8 cellular contexts compared by ENCODE assay signal in genomic region chr16:48383877-48384304, GRCh38. TPM values are rescaled to one million over a fixed set of nuclear protein-coding genes. Genes with fewer than 3 reads are reported as not detected.
DNase-seq lines count a peak whose midpoint lies in the region; ATAC-seq and TF ChIP-seq lines count a peak whose summit lies in the region.

No MANE protein-coding gene starts in this region.

- H3K36me3 Mint-ChIP-seq in type B pancreatic cell = peaks cover 12% of the 10 kb centered on the region

- peaks cover 59% of the 10 kb centered on the region for H3K79me2 ChIP-seq in OCI-LY3 (ENCODE audit: low read length)

- H3K36me3 ChIP-seq in OCI-LY3 (replicated peaks; ENCODE audit: low read depth, low read length) = no peaks in the 10 kb centered on the region
- no peaks in the 10 kb centered on the region for H3K36me3 ChIP-seq in lower lobe of right lung

- no peak for TF ChIP-seq CTCF in OCI-LY3 (IDR thresholded peaks at IDR 0.05; ENCODE audit: low read depth, low read length)
- TF ChIP-seq CTCF in lower lobe of right lung (IDR thresholded peaks at IDR 0.05) = no peak
- no peak for TF ChIP-seq CTCF in type B pancreatic cell (conservative IDR thresholded peaks at IDR 0.05)

- peaks cover 8% of the 10 kb centered on the region for H3K9me3 Mint-ChIP-seq in type B pancreatic cell

- H3K4me1 ChIP-seq in OCI-LY3 (ENCODE audit: low read length) = peaks cover 15% of the 10 kb centered on the region
- peaks cover 60% of the 10 kb centered on the region for H3K4me1 ChIP-seq in lower lobe of right lung

- ATAC-seq in lower lobe of right lung (peak in 1 of 2 donors; percentile 5), GM21360 (IDR thresholded peaks at IDR 0.05; ENCODE audit: unreplicated experiment) (no peak)

- peak overlapping the region; percentile 88 for H3K9ac ChIP-seq in OCI-LY3 (ENCODE audit: low read length)

- H3K27ac ChIP-seq in OCI-LY3 (ENCODE audit: low read length) (no peak overlapping the region), lower lobe of right lung (peak overlapping the region; percentile 99)

- H3K27me3 Mint-ChIP-seq in type B pancreatic cell = no peaks in the 10 kb centered on the region

- H3K9me3 ChIP-seq in OCI-LY3 (ENCODE audit: insufficient read depth, low read length) (no peaks in the 10 kb centered on the region), lower lobe of right lung (no peaks in the 10 kb centered on the region)

- no peak overlapping the region for H2AFZ ChIP-seq in OCI-LY3 (ENCODE audit: low read depth, low read length)

- H3K4me3 ChIP-seq in OCI-LY3 (ENCODE audit: low read length) (peak overlapping the region; percentile 97), lower lobe of right lung (peak overlapping the region; percentile 89)

- H3K4me3 Mint-ChIP-seq in type B pancreatic cell = peak overlapping the region; percentile 92

- H3K27me3 ChIP-seq in OCI-LY3 (ENCODE audit: low read depth, low read length) (no peaks in the 10 kb centered on the region), lower lobe of right lung (ENCODE audit: low read depth) (no peaks in the 10 kb centered on the region)

- DNase-seq in NCI-H1105 treated with DMSO at 0.1 percent for 48 hours (lab: John Stamatoyannopoulos, UW) = peak; percentile 46
- DNase-seq in NCI-H1105 (lab: John Stamatoyannopoulos, UW) = no peak
- DNase-seq in central memory CD4-positive, alpha-beta T cell = peak; percentile 5
- no peak for DNase-seq in lower lobe of right lung
- no peak for DNase-seq in type B pancreatic cell (ENCODE audit: extremely low spot score, unreplicated experiment)
- no peak for DNase-seq in GOT3 (lab: John Stamatoyannopoulos, UW)

- peaks cover 35% of the 10 kb centered on the region for H3K4me1 Mint-ChIP-seq in type B pancreatic cell (ENCODE audit: unreplicated experiment)

- peaks cover 54% of the 10 kb centered on the region for H4K20me1 ChIP-seq in OCI-LY3 (ENCODE audit: insufficient read depth, low read length)

- peak overlapping the region; percentile 91 for H3K4me2 ChIP-seq in OCI-LY3 (ENCODE audit: low read length)

- peak overlapping the region; percentile 96 for H3K27ac Mint-ChIP-seq in type B pancreatic cell

- intact Hi-C loops in lower lobe of right lung (cut with DNase I) = no loop called here

RNA-seq across cellular contexts. Expression of gene SIAH1, which starts 1.3 kb away (rescaled TPM):
- total RNA-seq in lower lobe of right lung (24.4 TPM), type B pancreatic cell (ENCODE audit: low replicate concordance) (23.3 and 26.8 TPM in 2 replicates)

Comparison
In these comparisons a context has a peak if more than half of its experiments do, and no peak if none do; other contexts are left out.
1. DNase-seq: peak in NCI-H1105 treated with DMSO at 0.1 percent for 48 hours (single experiment) and central memory CD4-positive, alpha-beta T cell (single experiment); none in NCI-H1105 (single experiment), lower lobe of right lung (single experiment), type B pancreatic cell (single experiment) and GOT3 (single experiment).